In the genomic region with DNA sequence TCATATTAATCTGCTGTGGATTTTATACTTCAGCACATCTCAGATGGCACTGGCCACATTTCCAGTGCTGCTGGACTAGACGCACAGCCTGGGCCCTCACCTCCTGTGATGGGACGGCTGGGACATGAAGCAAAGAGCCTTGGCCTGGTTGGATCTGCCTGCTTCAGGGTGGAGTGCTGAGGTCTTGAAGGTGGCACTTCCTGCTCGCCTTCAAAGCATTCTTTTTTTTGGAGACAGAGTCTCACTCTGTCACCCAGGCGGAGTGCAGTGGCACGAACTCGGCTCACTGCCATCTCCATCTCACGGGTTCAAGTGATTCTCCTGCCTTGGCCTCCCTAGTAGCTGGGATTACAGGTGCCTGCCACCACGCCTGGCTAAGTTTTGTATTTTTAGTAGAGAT, we compare ENCODE assay signal across 13 cellular contexts.
A peak's percentile ranks its signal among the peaks of the same experiment; 100 is the strongest.
DNase-seq lines count a peak whose midpoint lies in the region; ATAC-seq and TF ChIP-seq lines count a peak whose summit lies in the region.
"Had no signal": no experiment of that assay in that cellular context is flagged by ENCODE, and none has a peak within 500 bp of the region (broad histone marks: within the 10 kb centered on the region; RNA-seq: fewer than 3 reads in every experiment).

No MANE protein-coding gene starts in this region.

- H3K4me1 ChIP-seq in left ventricle myocardium inferior (peaks cover 97% of the 10 kb centered on the region), esophagus squamous epithelium (peaks cover 15 to 59% (median 26%) of the 10 kb centered on the region in 3 donors), upper lobe of right lung (peaks cover 62% of the 10 kb centered on the region)

- H3K4me3 Mint-ChIP-seq in activated T-cell treated with anti-CD3 and anti-CD28 coated beads, Interleukin-2, amount 50 U/mL, for 4 hours: peak overlapping the region; percentile 48

- peaks cover 5% of the 10 kb centered on the region for H3K36me3 Mint-ChIP-seq in activated T-cell treated with anti-CD3 and anti-CD28 coated beads, Interleukin-2, amount 50 U/mL, for 4 hours (ENCODE audit: insufficient read depth)

- H3K4me1 Mint-ChIP-seq in activated T-cell treated with anti-CD3 and anti-CD28 coated beads, Interleukin-2, amount 50 U/mL, for 4 hours (ENCODE audit: low read depth): peaks cover 88% of the 10 kb centered on the region

- TF ChIP-seq POLR2A in esophagus squamous epithelium (IDR thresholded peaks at IDR 0.05): no peak

- no peaks in the 10 kb centered on the region for H3K27me3 ChIP-seq in left ventricle myocardium inferior (ENCODE audit: low read depth)
- H3K27me3 ChIP-seq in esophagus squamous epithelium: no peaks in the 10 kb centered on the region
- no peaks in the 10 kb centered on the region for H3K27me3 ChIP-seq in upper lobe of right lung
- H3K27me3 ChIP-seq: gastroesophageal sphincter had no signal

- H3K27ac ChIP-seq in left ventricle myocardium inferior (replicated peaks) (peak overlapping the region; percentile 86), esophagus squamous epithelium (peak overlapping the region; percentile 50 to 82 (median 60)), upper lobe of right lung (peak overlapping the region; percentile 72)
- H3K27ac ChIP-seq: KMS-11 had no signal

- no peaks in the 10 kb centered on the region for H3K9me3 ChIP-seq in left ventricle myocardium inferior (replicated peaks)
- H3K9me3 ChIP-seq in esophagus squamous epithelium: no peaks in the 10 kb centered on the region
- no peaks in the 10 kb centered on the region for H3K9me3 ChIP-seq in upper lobe of right lung
- H3K9me3 ChIP-seq: gastroesophageal sphincter had no signal

- ATAC-seq in left cardiac atrium (no peak), upper lobe of right lung (no peak), HG03196 (IDR thresholded peaks at IDR 0.05; ENCODE audit: unreplicated experiment) (no peak)
- ATAC-seq in activated T-cell treated with anti-CD3 and anti-CD28 coated beads, Interleukin-2, amount 50 U/mL, for 4 hours: no peak
- ATAC-seq: gastroesophageal sphincter, Right ventricle myocardium inferior had no signal

- TF ChIP-seq CTCF in left ventricle myocardium inferior (IDR thresholded peaks at IDR 0.05; ENCODE audit: borderline replicate concordance) (no peak), esophagus squamous epithelium (IDR thresholded peaks at IDR 0.05) (no peak), upper lobe of right lung (IDR thresholded peaks at IDR 0.05) (no peak)

- no peaks in the 10 kb centered on the region for H3K27me3 Mint-ChIP-seq in activated T-cell treated with anti-CD3 and anti-CD28 coated beads, Interleukin-2, amount 50 U/mL, for 4 hours (ENCODE audit: low read depth)

- H3K4me3 ChIP-seq in left ventricle myocardium inferior: no peak overlapping the region
- H3K4me3 ChIP-seq in esophagus squamous epithelium: no peak overlapping the region
- H3K4me3 ChIP-seq in upper lobe of right lung: no peak overlapping the region
- H3K4me3 ChIP-seq: gastroesophageal sphincter had no signal

- H3K36me3 ChIP-seq in left ventricle myocardium inferior (no peaks in the 10 kb centered on the region), esophagus squamous epithelium (no peaks in the 10 kb centered on the region), upper lobe of right lung (no peaks in the 10 kb centered on the region)
- H3K36me3 ChIP-seq: gastroesophageal sphincter had no signal

- DNase-seq in left ventricle myocardium inferior (no peak), left cardiac atrium (no peak), esophagus squamous epithelium (lab: John Stamatoyannopoulos, UW) (no peak), upper lobe of right lung (no peak), NCI-H524 (lab: John Stamatoyannopoulos, UW) (no peak), UCSD-AML1 (lab: John Stamatoyannopoulos, UW; ENCODE audit: unreplicated experiment) (no peak)
- no peak for DNase-seq in activated T-cell treated with anti-CD3 and anti-CD28 coated beads, Interleukin-2, amount 50 U/mL, for 4 hours
- DNase-seq: NCI-H1930, NCI-H774 had no signal

- no peaks in the 10 kb centered on the region for H3K9me3 Mint-ChIP-seq in activated T-cell treated with anti-CD3 and anti-CD28 coated beads, Interleukin-2, amount 50 U/mL, for 4 hours

- WGBS in esophagus squamous epithelium, 2 donors: 88 to 92% methylated on average over 6 to 7 of the region's 8 CpGs

- intact Hi-C loops in left ventricle myocardium inferior (cut with micrococcal nuclease): no loop called here
- intact Hi-C loops in left cardiac atrium (cut with DNase I): no loop called here
- intact Hi-C loops in esophagus squamous epithelium (cut with DNase I): no loop called here
- intact Hi-C loops in upper lobe of right lung (cut with DNase I): no loop called here
